8 cellular contexts compared by ENCODE assay signal in the genomic region with DNA sequence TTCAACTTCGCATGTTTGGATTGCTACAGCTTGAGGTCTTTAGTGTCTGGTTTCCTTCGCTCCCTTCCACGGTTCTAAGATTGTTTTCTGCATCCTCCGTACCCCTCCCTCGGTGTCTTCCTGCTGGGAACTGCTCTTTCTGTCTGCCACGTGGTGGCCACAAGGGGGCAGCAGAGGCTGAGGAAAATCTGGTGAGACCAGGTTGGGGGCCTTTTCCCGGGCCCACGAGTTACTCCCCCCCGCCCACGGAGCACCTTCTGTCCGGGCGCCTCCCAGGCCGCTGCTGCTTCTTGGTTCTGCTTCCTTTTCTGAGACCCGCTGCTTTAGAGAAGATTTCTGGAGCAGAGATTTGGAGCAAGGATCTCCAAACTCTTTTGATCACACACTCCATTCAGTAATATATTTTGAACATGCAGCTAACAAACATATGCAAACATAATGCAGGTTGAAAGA. TPM values are rescaled to one million over a fixed set of nuclear protein-coding genes. Genes with fewer than 3 reads are reported as not detected.
DNase-seq lines count a peak whose midpoint lies in the region; ATAC-seq, FAIRE-seq and TF ChIP-seq lines count a peak whose summit lies in the region.

No MANE protein-coding gene starts in this region.

- no peaks in the 10 kb centered on the region for H3K9me3 Mint-ChIP-seq in T-helper 2 cell treated with Interferon-gamma antibody and Interleukin-4, amounts not matched to agents 5 μg/mL and 100 μg/mL, for 36 hours
- peaks cover 3% of the 10 kb centered on the region for H3K9me3 Mint-ChIP-seq in astrocyte (ENCODE audit: unreplicated experiment)

- peak; percentile 72 for TF ChIP-seq CTCF in astrocyte (IDR thresholded peaks at IDR 0.05; ENCODE audit: insufficient read depth, low read depth, low read length)

- no peaks in the 10 kb centered on the region for H3K4me1 ChIP-seq in astrocyte (ENCODE audit: insufficient read depth, low read length)

- H3K27ac ChIP-seq in astrocyte (ENCODE audit: low read depth, low read length) = no peak overlapping the region

- no peaks in the 10 kb centered on the region for H3K36me3 Mint-ChIP-seq in T-helper 2 cell treated with Interferon-gamma antibody and Interleukin-4, amounts not matched to agents 5 μg/mL and 100 μg/mL, for 36 hours (ENCODE audit: low read depth)
- H3K36me3 Mint-ChIP-seq in astrocyte (ENCODE audit: low read depth, unreplicated experiment) = peaks cover 4% of the 10 kb centered on the region

- no peaks in the 10 kb centered on the region for H4K20me1 ChIP-seq in astrocyte (ENCODE audit: insufficient read depth, low read length)

- H3K79me2 ChIP-seq in astrocyte (ENCODE audit: insufficient read depth, low read length) = no peaks in the 10 kb centered on the region

- DNase-seq in EL = peak; percentile 82
- DNase-seq in Kasumi-1 (lab: John Stamatoyannopoulos, UW) = peak; percentile 35 to 45
- DNase-seq in T-helper 2 cell treated with Interferon-gamma antibody and Interleukin-4, amounts not matched to agents 5 μg/mL and 100 μg/mL, for 36 hours (ENCODE audit: low spot score) = peak; percentile 50
- DNase-seq in astrocyte (ENCODE audit: low read depth) = peak; percentile 40
- DNase-seq in hypothalamus (lab: John Stamatoyannopoulos, UW) = peak in 50 of 51 donors; percentile 10 to 84 (median 60)
- DNase-seq in skeletal muscle cell (ENCODE audit: low read depth) = peak; percentile 40
- no peak for DNase-seq in T1000 (lab: John Stamatoyannopoulos, UW)

- peak overlapping the region; percentile 6 for H3K27ac Mint-ChIP-seq in T-helper 2 cell treated with Interferon-gamma antibody and Interleukin-4, amounts not matched to agents 5 μg/mL and 100 μg/mL, for 36 hours
- peak overlapping the region; percentile 14 for H3K27ac Mint-ChIP-seq in astrocyte (ENCODE audit: unreplicated experiment)

- H3K4me2 ChIP-seq in astrocyte (ENCODE audit: low read length) = peak overlapping the region; percentile 66

- no peak for ATAC-seq in GM18867 (IDR thresholded peaks at IDR 0.05; ENCODE audit: unreplicated experiment)

- H3K36me3 ChIP-seq in astrocyte (ENCODE audit: insufficient read depth, low read length) = no peaks in the 10 kb centered on the region

- H3K4me3 Mint-ChIP-seq in T-helper 2 cell treated with Interferon-gamma antibody and Interleukin-4, amounts not matched to agents 5 μg/mL and 100 μg/mL, for 36 hours = peak overlapping the region; percentile 58
- H3K4me3 Mint-ChIP-seq in astrocyte (ENCODE audit: unreplicated experiment) = no peak overlapping the region

- H3K9me3 ChIP-seq in astrocyte (ENCODE audit: insufficient read depth, low read depth, low read length) = peaks cover 4% of the 10 kb centered on the region

- no peak overlapping the region for H3K9ac ChIP-seq in astrocyte (ENCODE audit: low read length)

- peaks cover 16% of the 10 kb centered on the region for H3K27me3 Mint-ChIP-seq in T-helper 2 cell treated with Interferon-gamma antibody and Interleukin-4, amounts not matched to agents 5 μg/mL and 100 μg/mL, for 36 hours (ENCODE audit: low read depth)
- peaks cover 27% of the 10 kb centered on the region for H3K27me3 Mint-ChIP-seq in astrocyte (ENCODE audit: low read depth, unreplicated experiment)

- H2AFZ ChIP-seq in astrocyte (ENCODE audit: low read depth, low read length) = peak overlapping the region; percentile 81

- H3K4me1 Mint-ChIP-seq in T-helper 2 cell treated with Interferon-gamma antibody and Interleukin-4, amounts not matched to agents 5 μg/mL and 100 μg/mL, for 36 hours (ENCODE audit: low read depth) = peaks cover 18% of the 10 kb centered on the region
- H3K4me1 Mint-ChIP-seq in astrocyte (ENCODE audit: low read depth, unreplicated experiment) = no peaks in the 10 kb centered on the region

- H3K4me3 ChIP-seq in astrocyte (ENCODE audit: insufficient read depth, low read depth, low read length) (no peak overlapping the region), skeletal muscle cell (ENCODE audit: low read depth, low read length) (peak overlapping the region; percentile 14)

- FAIRE-seq in astrocyte (lab: Jason Lieb, UNC) = no peak

- H3K27me3 ChIP-seq in astrocyte (ENCODE audit: insufficient read depth, low read length) = peaks cover 4% of the 10 kb centered on the region

RNA-seq across cellular contexts. Expression of gene NOTCH4, which starts 21.1 kb away (rescaled TPM):
- 0.57 and 0.60 TPM in 2 replicates for total RNA-seq in astrocyte

RNA-seq across cellular contexts. Expression of gene GPSM3, which starts 52.5 kb away (rescaled TPM):
- 9.6 and 10.2 TPM in 2 replicates for total RNA-seq in astrocyte

RNA-seq across cellular contexts. Expression of gene PBX2, which starts 55.0 kb away (rescaled TPM):
- total RNA-seq in astrocyte = 80.7 and 83.7 TPM in 2 replicates
